ENCODE assay signal across 10 cellular contexts in the genomic region with DNA sequence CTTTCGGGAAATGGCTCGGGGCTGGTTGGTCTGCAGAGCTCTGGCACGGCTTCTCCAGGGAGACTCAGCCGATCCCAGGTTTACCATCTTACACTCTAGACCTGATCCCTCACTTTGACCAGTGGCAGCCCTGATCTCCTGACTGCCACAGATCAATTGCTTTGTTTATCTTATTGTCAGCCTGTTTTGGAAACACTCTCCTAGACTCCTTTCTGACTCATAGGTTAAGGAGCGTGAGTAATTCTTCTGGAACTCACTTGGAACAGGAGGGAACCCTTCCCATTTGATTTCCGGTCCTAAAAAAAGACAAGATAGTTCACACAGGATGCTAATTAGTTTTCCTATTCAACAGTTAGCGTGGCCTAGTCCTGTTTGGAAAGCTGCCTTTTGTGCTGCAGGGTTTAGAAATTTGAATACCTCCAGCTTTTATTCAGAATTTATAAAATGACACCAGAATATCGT. TPM values are rescaled to one million over a fixed set of nuclear protein-coding genes. Genes with fewer than 3 reads are reported as not detected.
DNase-seq lines count a peak whose midpoint lies in the region; TF ChIP-seq lines count a peak whose summit lies in the region.
"Had no signal": no experiment of that assay in that cellular context is flagged by ENCODE, and none has a peak within 500 bp of the region (broad histone marks: within the 10 kb centered on the region; RNA-seq: fewer than 3 reads in every experiment).

No MANE protein-coding gene starts in this region.

- peak; percentile 77 for DNase-seq in NCI-H460 (ENCODE audit: extremely low read depth, low read depth)
- DNase-seq in esophagus squamous epithelium (lab: John Stamatoyannopoulos, UW), result no peak
- DNase-seq in neural progenitor cell (ENCODE audit: low spot score), result no peak
- DNase-seq in NCI-H2171 (lab: John Stamatoyannopoulos, UW), result no peak
- no peak for DNase-seq in stimulated activated naive CD4-positive, alpha-beta T cell treated with Interleukin-2 at 50 U/mL for 16 hours (lab: John Stamatoyannopoulos, UW)
- DNase-seq in progenitor cell of endocrine pancreas (ENCODE audit: low spot score, unreplicated experiment), result no peak
- DNase-seq in activated CD4-positive, alpha-beta T cell treated with anti-CD3 and anti-CD28 coated beads for 48 hours, result no peak
- DNase-seq: NCI-H2029 treated with DMSO at 0.1 percent for 48 hours had no signal

- H3K9me3 ChIP-seq in esophagus squamous epithelium (no peaks in the 10 kb centered on the region), neural progenitor cell (ENCODE audit: low read depth) (no peaks in the 10 kb centered on the region)
- H3K9me3 ChIP-seq: BLaER1 had no signal

- no peaks in the 10 kb centered on the region for H3K79me2 ChIP-seq in ACC112 (ENCODE audit: control insufficient read depth, insufficient read depth, low read length, unreplicated experiment)
- no peaks in the 10 kb centered on the region for H3K79me2 ChIP-seq in neural progenitor cell (ENCODE audit: low read depth)

- TF ChIP-seq POLR2A in esophagus squamous epithelium (IDR thresholded peaks at IDR 0.05), result no peak

- H3K27me3 Mint-ChIP-seq in neural progenitor cell (ENCODE audit: insufficient read depth, low read depth) (no peaks in the 10 kb centered on the region), progenitor cell of endocrine pancreas (peaks cover 45% of the 10 kb centered on the region)

- H3K36me3 ChIP-seq in ACC112 (ENCODE audit: insufficient read depth, low read length) (no peaks in the 10 kb centered on the region), esophagus squamous epithelium (no peaks in the 10 kb centered on the region), neural progenitor cell (no peaks in the 10 kb centered on the region)
- H3K36me3 ChIP-seq: BLaER1 had no signal

- intact Hi-C loops in esophagus squamous epithelium (cut with DNase I), result no loop called here

- H3K27ac ChIP-seq in ACC112 (ENCODE audit: low read depth, low read length), result peak overlapping the region; percentile 96
- peak overlapping the region; percentile 72 to 87 (median 80) for H3K27ac ChIP-seq in esophagus squamous epithelium
- no peak overlapping the region for H3K27ac ChIP-seq in neural progenitor cell
- H3K27ac ChIP-seq: BLaER1 had no signal

- no peaks in the 10 kb centered on the region for H3F3A ChIP-seq in neural progenitor cell (ENCODE audit: low read depth)

- H3K9me3 Mint-ChIP-seq in neural progenitor cell, result no peaks in the 10 kb centered on the region
- H3K9me3 Mint-ChIP-seq in progenitor cell of endocrine pancreas (ENCODE audit: low read depth), result no peaks in the 10 kb centered on the region

- no peaks in the 10 kb centered on the region for H3K27me3 ChIP-seq in ACC112 (ENCODE audit: insufficient read depth, low read length)
- H3K27me3 ChIP-seq in esophagus squamous epithelium, result no peaks in the 10 kb centered on the region
- no peaks in the 10 kb centered on the region for H3K27me3 ChIP-seq in neural progenitor cell
- H3K27me3 ChIP-seq: BLaER1 had no signal

- H3K4me2 ChIP-seq in neural progenitor cell, result no peak overlapping the region
- H3K4me2 ChIP-seq: BLaER1 had no signal

- peaks cover 36% of the 10 kb centered on the region for H3K4me1 ChIP-seq in ACC112 (ENCODE audit: control insufficient read depth, insufficient read depth, low read length, unreplicated experiment)
- H3K4me1 ChIP-seq in esophagus squamous epithelium, result peaks cover 17 to 41% (median 24%) of the 10 kb centered on the region in 3 donors
- peaks cover 8% of the 10 kb centered on the region for H3K4me1 ChIP-seq in neural progenitor cell
- H3K4me1 ChIP-seq: BLaER1 had no signal

- H3K4me3 ChIP-seq in ACC112 (ENCODE audit: low read depth, low read length) (peak overlapping the region; percentile 28; the same call in 1 of the 2 replicates), esophagus squamous epithelium (peak overlapping the region in 1 of 4 donors; percentile 22), neural progenitor cell (no peak overlapping the region)
- H3K4me3 ChIP-seq: BLaER1 had no signal

- H3K4me3 Mint-ChIP-seq in neural progenitor cell (no peak overlapping the region), progenitor cell of endocrine pancreas (ENCODE audit: low read depth) (no peak overlapping the region)

- 15 to 16% methylated on average over 8 of the region's 8 CpGs for WGBS in esophagus squamous epithelium, 2 donors

- H4K20me1 ChIP-seq in neural progenitor cell (ENCODE audit: low read depth), result no peaks in the 10 kb centered on the region
- H4K20me1 ChIP-seq: BLaER1 had no signal

- H3K27ac Mint-ChIP-seq in neural progenitor cell (peak overlapping the region; percentile 16), progenitor cell of endocrine pancreas (no peak overlapping the region)

- H3K36me3 Mint-ChIP-seq in neural progenitor cell (no peaks in the 10 kb centered on the region), progenitor cell of endocrine pancreas (ENCODE audit: insufficient read depth) (no peaks in the 10 kb centered on the region)

- no peak overlapping the region for H3K9ac ChIP-seq in neural progenitor cell
- H3K9ac ChIP-seq: BLaER1 had no signal

- H2AFZ ChIP-seq in ACC112 (ENCODE audit: low read length, unreplicated experiment), result peak overlapping the region; percentile 25
- H2AFZ ChIP-seq in neural progenitor cell (replicated peaks), result no peak overlapping the region

- TF ChIP-seq CTCF in esophagus squamous epithelium (IDR thresholded peaks at IDR 0.05), result no peak
- no peak for TF ChIP-seq CTCF in neural progenitor cell (IDR thresholded peaks at IDR 0.05)
- no peak for TF ChIP-seq CTCF in progenitor cell of endocrine pancreas (IDR thresholded peaks at IDR 0.05; ENCODE audit: unreplicated experiment)

- peaks cover 14% of the 10 kb centered on the region for H3K4me1 Mint-ChIP-seq in neural progenitor cell
- peaks cover 18% of the 10 kb centered on the region for H3K4me1 Mint-ChIP-seq in progenitor cell of endocrine pancreas (ENCODE audit: low read depth)

RNA-seq across cellular contexts. Expression of gene BMAL1, which starts 16.0 kb away (rescaled TPM):
- total RNA-seq in NCI-H460 (2014; rRNA removed; shearing (Covaris generic)), result 10.6 and 10.8 TPM in 2 replicates
- polyA plus RNA-seq in NCI-H460 (2014; cell fraction: nucleus; rRNA removed), result 5.3 and 9.8 TPM in 2 replicates
- total RNA-seq in esophagus squamous epithelium (10 to 100 TPM; 21.4 to 39.5 (median 22.3) TPM), neural progenitor cell (ENCODE audit: low replicate concordance) (4.5 and 26.5 TPM in 2 replicates), progenitor cell of endocrine pancreas (7.0 and 8.6 TPM in 2 replicates)
